Comparison of ENCODE assay signal across 18 cellular contexts in genomic region chr14:89249296-89249565, GRCh38.
A peak's percentile ranks its signal among the peaks of the same experiment; 100 is the strongest.
DNase-seq lines count a peak whose midpoint lies in the region; ATAC-seq and TF ChIP-seq lines count a peak whose summit lies in the region.
"Had no signal": no experiment of that assay in that cellular context is flagged by ENCODE, and none has a peak within 500 bp of the region (broad histone marks: within the 10 kb centered on the region; RNA-seq: fewer than 3 reads in every experiment).

No MANE protein-coding gene starts in this region.

- peaks cover 4% of the 10 kb centered on the region for H3K9me3 Mint-ChIP-seq in mesothelial cell of epicardium

- H3K36me3 Mint-ChIP-seq in mesothelial cell of epicardium, result peaks cover 3% of the 10 kb centered on the region

- peak overlapping the region; percentile 54 for H3K27ac ChIP-seq in epithelial cell of prostate
- H3K27ac ChIP-seq: PC-9, skin epidermis had no signal

- peaks cover 25% of the 10 kb centered on the region for H3K4me1 Mint-ChIP-seq in mesothelial cell of epicardium

- ATAC-seq in esophagus mucosa (no peak), GM19328 (IDR thresholded peaks at IDR 0.05; ENCODE audit: unreplicated experiment) (no peak), GM19455 (IDR thresholded peaks at IDR 0.05; ENCODE audit: unreplicated experiment) (no peak)
- ATAC-seq: K562 had no signal

- no peak for TF ChIP-seq CTCF in mesothelial cell of epicardium (IDR thresholded peaks at IDR 0.05; ENCODE audit: unreplicated experiment)

- H3K27me3 Mint-ChIP-seq in mesothelial cell of epicardium (ENCODE audit: low read depth), result no peaks in the 10 kb centered on the region
- H3K27me3 Mint-ChIP-seq: B cell, brain had no signal

- peak overlapping the region; percentile 62 for H3K27ac Mint-ChIP-seq in mesothelial cell of epicardium
- H3K27ac Mint-ChIP-seq: B cell had no signal

- no peak overlapping the region for H3K4me3 Mint-ChIP-seq in mesothelial cell of epicardium
- H3K4me3 Mint-ChIP-seq: B cell, brain had no signal

- DNase-seq in ELF-1 (ENCODE audit: low read depth, low spot score), result peak; percentile 49
- DNase-seq in NCI-H187 treated with DMSO at 0.1 percent for 48 hours (lab: John Stamatoyannopoulos, UW), result peak; percentile 72
- DNase-seq in epithelial cell of prostate (ENCODE audit: low read depth, low spot score), result peak; percentile 61
- DNase-seq in mesothelial cell of epicardium (ENCODE audit: low spot score in 2 of 2, unreplicated experiment in 2 of 2), result no peak
- no peak for DNase-seq in NCI-H2171 treated with DMSO at 0.1 percent for 48 hours (lab: John Stamatoyannopoulos, UW)
- DNase-seq: activated effector memory CD4-positive, alpha-beta T cell treated with anti-CD3 and anti-CD28 coated beads, Interleukin-2, amount 50 U/mL, for 16 hours; midbrain; NCI-H1105; NCI-H524; PC-9; stimulated activated naive CD4-positive, alpha-beta T cell had no signal

Comparison
In these comparisons a context has a peak if more than half of its experiments do, and no peak if none do; other contexts are left out.
1. DNase-seq: peak in ELF-1 (single experiment), NCI-H187 treated with DMSO at 0.1 percent for 48 hours (single experiment) and epithelial cell of prostate (single experiment); none in mesothelial cell of epicardium (0 of 2) and NCI-H2171 treated with DMSO at 0.1 percent for 48 hours (single experiment).